ENCODE assay signal across 16 cellular contexts in genomic region chr9:111944467-111944866, GRCh38. TPM values are rescaled to one million over a fixed set of nuclear protein-coding genes. Genes with fewer than 3 reads are reported as not detected.
DNase-seq lines count a peak whose midpoint lies in the region; ATAC-seq, FAIRE-seq and TF ChIP-seq lines count a peak whose summit lies in the region.
"Had no signal": no experiment of that assay in that cellular context is flagged by ENCODE, and none has a peak within 500 bp of the region (broad histone marks: within the 10 kb centered on the region; RNA-seq: fewer than 3 reads in every experiment).

No MANE protein-coding gene starts in this region.

- no peak for TF ChIP-seq CTCF in right atrium auricular region (IDR thresholded peaks at IDR 0.05)

- peak; percentile 79 for FAIRE-seq in RCC 7860 (lab: Jason Lieb, UNC)
- FAIRE-seq: colon had no signal

- no peaks in the 10 kb centered on the region for H3K27me3 ChIP-seq in right atrium auricular region
- H3K27me3 ChIP-seq: foreskin keratinocyte had no signal

- H3K4me3 ChIP-seq in right atrium auricular region, result no peak overlapping the region

- no peak for DNase-seq in activated naive CD8-positive, alpha-beta T cell treated with anti-CD3 and anti-CD28 coated beads, Interleukin-2, amount 50 U/mL, for 24 hours
- DNase-seq in activated naive CD8-positive, alpha-beta T cell treated with anti-CD3 and anti-CD28 coated beads for 36 hours, result no peak
- DNase-seq in RCC 7860 (ENCODE audit: low spot score) (peak; percentile 74), fibroblast of peridontal ligament (ENCODE audit: extremely low read depth) (peak; percentile 63), cerebellar nuclear complex (lab: John Stamatoyannopoulos, UW) (no peak), right atrium auricular region (ENCODE audit: low spot score) (no peak)
- no peak for DNase-seq in effector CD8-positive, alpha-beta T cell (lab: John Stamatoyannopoulos, UW)
- DNase-seq: activated CD4-positive, alpha-beta T cell treated with anti-CD3 and anti-CD28 coated beads, Interleukin-2, amount 50 U/mL, for 1 hour; AML-193; DMS79 treated with DMSO at 0.1 percent for 48 hours; NCI-H2029 treated with DMSO at 0.1 percent for 48 hours had no signal

- H3K9me3 Mint-ChIP-seq in activated naive CD8-positive, alpha-beta T cell treated with anti-CD3 and anti-CD28 coated beads, Interleukin-2, amount 50 U/mL, for 24 hours, result no peaks in the 10 kb centered on the region
- no peaks in the 10 kb centered on the region for H3K9me3 Mint-ChIP-seq in activated naive CD8-positive, alpha-beta T cell treated with anti-CD3 and anti-CD28 coated beads for 36 hours
- H3K9me3 Mint-ChIP-seq: IgD-negative memory B cell had no signal

- no peaks in the 10 kb centered on the region for H3K4me1 ChIP-seq in right atrium auricular region
- H3K4me1 ChIP-seq: foreskin keratinocyte, parathyroid adenoma had no signal

- H3K27me3 Mint-ChIP-seq in activated naive CD8-positive, alpha-beta T cell treated with anti-CD3 and anti-CD28 coated beads, Interleukin-2, amount 50 U/mL, for 24 hours, result peaks cover 3% of the 10 kb centered on the region
- no peaks in the 10 kb centered on the region for H3K27me3 Mint-ChIP-seq in activated naive CD8-positive, alpha-beta T cell treated with anti-CD3 and anti-CD28 coated beads for 36 hours
- H3K27me3 Mint-ChIP-seq: IgD-negative memory B cell had no signal

- H3K36me3 Mint-ChIP-seq in activated naive CD8-positive, alpha-beta T cell treated with anti-CD3 and anti-CD28 coated beads, Interleukin-2, amount 50 U/mL, for 24 hours (ENCODE audit: low read depth), result no peaks in the 10 kb centered on the region
- H3K36me3 Mint-ChIP-seq in activated naive CD8-positive, alpha-beta T cell treated with anti-CD3 and anti-CD28 coated beads for 36 hours, result no peaks in the 10 kb centered on the region

- H3K36me3 ChIP-seq in right atrium auricular region, result no peaks in the 10 kb centered on the region

- ATAC-seq in activated naive CD8-positive, alpha-beta T cell treated with anti-CD3 and anti-CD28 coated beads, Interleukin-2, amount 50 U/mL, for 24 hours, result peak; percentile 81
- no peak for ATAC-seq in GM18907 (IDR thresholded peaks at IDR 0.05; ENCODE audit: unreplicated experiment)
- ATAC-seq: foreskin keratinocyte had no signal

- H3K27ac Mint-ChIP-seq in activated naive CD8-positive, alpha-beta T cell treated with anti-CD3 and anti-CD28 coated beads, Interleukin-2, amount 50 U/mL, for 24 hours, result no peak overlapping the region
- H3K27ac Mint-ChIP-seq in activated naive CD8-positive, alpha-beta T cell treated with anti-CD3 and anti-CD28 coated beads for 36 hours, result no peak overlapping the region

- H3K27ac ChIP-seq in right atrium auricular region, result no peak overlapping the region
- H3K27ac ChIP-seq: foreskin keratinocyte, parathyroid adenoma had no signal

- no peaks in the 10 kb centered on the region for H3K9me3 ChIP-seq in right atrium auricular region

- peaks cover 32% of the 10 kb centered on the region for H3K4me1 Mint-ChIP-seq in activated naive CD8-positive, alpha-beta T cell treated with anti-CD3 and anti-CD28 coated beads, Interleukin-2, amount 50 U/mL, for 24 hours
- H3K4me1 Mint-ChIP-seq in activated naive CD8-positive, alpha-beta T cell treated with anti-CD3 and anti-CD28 coated beads for 36 hours, result peaks cover 19% of the 10 kb centered on the region

- no peak overlapping the region for H3K4me3 Mint-ChIP-seq in activated naive CD8-positive, alpha-beta T cell treated with anti-CD3 and anti-CD28 coated beads, Interleukin-2, amount 50 U/mL, for 24 hours
- no peak overlapping the region for H3K4me3 Mint-ChIP-seq in activated naive CD8-positive, alpha-beta T cell treated with anti-CD3 and anti-CD28 coated beads for 36 hours

RNA-seq across cellular contexts. Expression of gene UGCG, which starts 47.9 kb away (rescaled TPM):
- total RNA-seq in activated naive CD8-positive, alpha-beta T cell treated with anti-CD3 and anti-CD28 coated beads for 36 hours, result 10 to 100 TPM; 28.9 to 29.8 TPM
- total RNA-seq in right atrium auricular region, result 10 to 100 TPM; 10.3 to 10.8 TPM

Comparison
In these comparisons a context has a peak if more than half of its experiments do, and no peak if none do; other contexts are left out.
1. DNase-seq: peak in RCC 7860 (single experiment) and fibroblast of peridontal ligament (single experiment); none in activated naive CD8-positive, alpha-beta T cell treated with anti-CD3 and anti-CD28 coated beads, Interleukin-2, amount 50 U/mL, for 24 hours (single experiment), activated naive CD8-positive, alpha-beta T cell treated with anti-CD3 and anti-CD28 coated beads for 36 hours (single experiment), effector CD8-positive, alpha-beta T cell (single experiment), cerebellar nuclear complex (0 of 2) and right atrium auricular region (single experiment).